1 cellular context compared by ENCODE assay signal in genomic region chr9:134461436-134461982, GRCh38.
TF ChIP-seq lines count a peak whose summit lies in the region.

No MANE protein-coding gene starts in this region.

TF ChIP-seq in GM12878, 131 proteins besides CTCF, POLR2A, EP300 and RAD21 (continued from another document):
- TF ChIP-seq BCLAF1 (IDR thresholded peaks at IDR 0.05) (no peak), YY1 (IDR thresholded peaks at IDR 0.05; ENCODE audit: low read depth, low read length) (0 out of 2 replicates have a peak, but pooled peaks have one; percentile 25)
- TF ChIP-seq, protein P1, sequence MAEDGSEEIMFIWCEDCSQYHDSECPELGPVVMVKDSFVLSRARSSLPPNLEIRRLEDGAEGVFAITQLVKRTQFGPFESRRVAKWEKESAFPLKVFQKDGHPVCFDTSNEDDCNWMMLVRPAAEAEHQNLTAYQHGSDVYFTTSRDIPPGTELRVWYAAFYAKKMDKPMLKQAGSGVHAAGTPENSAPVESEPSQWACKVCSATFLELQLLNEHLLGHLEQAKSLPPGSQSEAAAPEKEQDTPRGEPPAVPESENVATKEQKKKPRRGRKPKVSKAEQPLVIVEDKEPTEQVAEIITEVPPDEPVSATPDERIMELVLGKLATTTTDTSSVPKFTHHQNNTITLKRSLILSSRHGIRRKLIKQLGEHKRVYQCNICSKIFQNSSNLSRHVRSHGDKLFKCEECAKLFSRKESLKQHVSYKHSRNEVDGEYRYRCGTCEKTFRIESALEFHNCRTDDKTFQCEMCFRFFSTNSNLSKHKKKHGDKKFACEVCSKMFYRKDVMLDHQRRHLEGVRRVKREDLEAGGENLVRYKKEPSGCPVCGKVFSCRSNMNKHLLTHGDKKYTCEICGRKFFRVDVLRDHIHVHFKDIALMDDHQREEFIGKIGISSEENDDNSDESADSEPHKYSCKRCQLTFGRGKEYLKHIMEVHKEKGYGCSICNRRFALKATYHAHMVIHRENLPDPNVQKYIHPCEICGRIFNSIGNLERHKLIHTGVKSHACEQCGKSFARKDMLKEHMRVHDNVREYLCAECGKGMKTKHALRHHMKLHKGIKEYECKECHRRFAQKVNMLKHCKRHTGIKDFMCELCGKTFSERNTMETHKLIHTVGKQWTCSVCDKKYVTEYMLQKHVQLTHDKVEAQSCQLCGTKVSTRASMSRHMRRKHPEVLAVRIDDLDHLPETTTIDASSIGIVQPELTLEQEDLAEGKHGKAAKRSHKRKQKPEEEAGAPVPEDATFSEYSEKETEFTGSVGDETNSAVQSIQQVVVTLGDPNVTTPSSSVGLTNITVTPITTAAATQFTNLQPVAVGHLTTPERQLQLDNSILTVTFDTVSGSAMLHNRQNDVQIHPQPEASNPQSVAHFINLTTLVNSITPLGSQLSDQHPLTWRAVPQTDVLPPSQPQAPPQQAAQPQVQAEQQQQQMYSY (CRISPR knock-in tag; IDR thresholded peaks at IDR 0.05) = no peak
- TF ChIP-seq, protein P2, sequence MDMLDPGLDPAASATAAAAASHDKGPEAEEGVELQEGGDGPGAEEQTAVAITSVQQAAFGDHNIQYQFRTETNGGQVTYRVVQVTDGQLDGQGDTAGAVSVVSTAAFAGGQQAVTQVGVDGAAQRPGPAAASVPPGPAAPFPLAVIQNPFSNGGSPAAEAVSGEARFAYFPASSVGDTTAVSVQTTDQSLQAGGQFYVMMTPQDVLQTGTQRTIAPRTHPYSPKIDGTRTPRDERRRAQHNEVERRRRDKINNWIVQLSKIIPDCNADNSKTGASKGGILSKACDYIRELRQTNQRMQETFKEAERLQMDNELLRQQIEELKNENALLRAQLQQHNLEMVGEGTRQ (IDR thresholded peaks at IDR 0.05; ENCODE audit: borderline replicate concordance, low read depth, low read length) = no peak
